In the genomic region with DNA sequence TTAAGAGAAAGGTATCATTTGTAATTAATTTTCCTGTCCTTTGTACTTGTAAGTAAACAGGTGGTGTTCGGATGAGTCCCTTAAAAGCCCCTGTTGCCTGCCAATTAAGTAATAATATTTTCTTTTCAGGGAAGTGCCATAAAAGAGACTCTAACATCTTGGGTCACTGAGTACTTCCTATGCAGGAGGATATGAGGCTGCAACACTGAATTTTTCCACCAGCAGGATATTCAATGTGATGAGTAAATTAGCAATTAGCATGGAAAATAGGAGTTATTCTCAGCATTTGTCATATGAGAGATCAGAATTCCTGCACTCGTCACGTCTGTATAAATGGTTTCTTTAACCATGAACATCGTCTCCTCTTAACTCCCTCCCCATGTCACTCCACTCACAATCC, we compare ENCODE assay signal across 22 cellular contexts. TPM values are rescaled to one million over a fixed set of nuclear protein-coding genes. Genes with fewer than 3 reads are reported as not detected.
"Had no signal": no experiment of that assay in that cellular context is flagged by ENCODE, and none has a peak within 500 bp of the region (broad histone marks: within the 10 kb centered on the region; RNA-seq: fewer than 3 reads in every experiment).

No MANE protein-coding gene starts in this region.

- H3K27ac ChIP-seq: colonic mucosa, dorsolateral prefrontal cortex, psoas muscle, upper lobe of right lung had no signal

- H3K4me3 Mint-ChIP-seq: immature natural killer cell; naive B cell; nephron; stimulated activated memory B cell treated with anti-CD40 and anti-IgM and Interleukin-4, amounts not matched to agents 10 μg/mL and 1 μg/mL and 100 μg/mL, for 72 hours; stimulated activated naive CD8-positive, alpha-beta T cell treated with anti-CD3 and anti-CD28 coated beads, Interleukin-15, Interleukin-2, amounts not matched to agents 100 ng/mL and 50 ng/mL, for 24 hours had no signal

- DNase-seq: colonic mucosa; dorsolateral prefrontal cortex; effector CD8-positive, alpha-beta T cell; foreskin fibroblast; glutamatergic neuron; immature natural killer cell; left ventricle myocardium superior; mesendoderm; naive B cell; occipital lobe; psoas muscle; stimulated activated CD4-positive, alpha-beta T cell treated with anti-CD3 and anti-CD28 coated beads, Interleukin-15, amount 100 ng/mL, for 24 hours; stimulated activated CD4-positive, alpha-beta T cell treated with anti-CD3 and anti-CD28 coated beads, Interleukin-1b, Interleukin-23, amount 100 ng/mL, for 48 hours; stimulated activated CD4-positive, alpha-beta T cell treated with anti-CD3 and anti-CD28 coated beads, Interleukin-4, amount 100 ng/mL, for 24 hours; upper lobe of right lung had no signal

- H3K9me3 ChIP-seq: colonic mucosa, gastroesophageal sphincter, psoas muscle, tibial nerve, upper lobe of right lung had no signal

- H3K4me3 ChIP-seq: colonic mucosa, dorsolateral prefrontal cortex, gastroesophageal sphincter, lung, psoas muscle, tibial nerve, upper lobe of right lung had no signal

- H3K27me3 ChIP-seq: colonic mucosa, dorsolateral prefrontal cortex, gastroesophageal sphincter, tibial nerve, upper lobe of right lung had no signal

- H3K27ac Mint-ChIP-seq: immature natural killer cell; naive B cell; stimulated activated memory B cell treated with anti-CD40 and anti-IgM and Interleukin-4, amounts not matched to agents 10 μg/mL and 1 μg/mL and 100 μg/mL, for 72 hours; stimulated activated naive CD8-positive, alpha-beta T cell treated with anti-CD3 and anti-CD28 coated beads, Interleukin-15, Interleukin-2, amounts not matched to agents 100 ng/mL and 50 ng/mL, for 24 hours had no signal

- H3K4me1 Mint-ChIP-seq: immature natural killer cell; naive B cell; stimulated activated memory B cell treated with anti-CD40 and anti-IgM and Interleukin-4, amounts not matched to agents 10 μg/mL and 1 μg/mL and 100 μg/mL, for 72 hours had no signal

- H3K36me3 Mint-ChIP-seq: immature natural killer cell; naive B cell; stimulated activated memory B cell treated with anti-CD40 and anti-IgM and Interleukin-4, amounts not matched to agents 10 μg/mL and 1 μg/mL and 100 μg/mL, for 72 hours had no signal

- H3K9me3 Mint-ChIP-seq: immature natural killer cell; naive B cell; nephron; stimulated activated memory B cell treated with anti-CD40 and anti-IgM and Interleukin-4, amounts not matched to agents 10 μg/mL and 1 μg/mL and 100 μg/mL, for 72 hours; stimulated activated naive CD8-positive, alpha-beta T cell treated with anti-CD3 and anti-CD28 coated beads, Interleukin-15, Interleukin-2, amounts not matched to agents 100 ng/mL and 50 ng/mL, for 24 hours had no signal

- H3K36me3 ChIP-seq: colonic mucosa, gastroesophageal sphincter, tibial nerve, upper lobe of right lung had no signal

- ATAC-seq: esophagus mucosa; gastroesophageal sphincter; left ventricle myocardium superior; stimulated activated memory B cell treated with anti-CD40 and anti-IgM and Interleukin-4, amounts not matched to agents 10 μg/mL and 1 μg/mL and 100 μg/mL, for 72 hours; upper lobe of right lung had no signal

- H3K4me1 ChIP-seq: colonic mucosa had no signal

RNA-seq across cellular contexts. Expression of gene WWTR1, which starts 45.4 kb away (rescaled TPM):
- polyA plus RNA-seq: immature natural killer cell had no signal
